11 cellular contexts compared by ENCODE assay signal in genomic region chr3:36494461-36495109, GRCh38.
DNase-seq lines count a peak whose midpoint lies in the region; ATAC-seq and TF ChIP-seq lines count a peak whose summit lies in the region.
"Had no signal": no experiment of that assay in that cellular context is flagged by ENCODE, and none has a peak within 500 bp of the region (broad histone marks: within the 10 kb centered on the region; RNA-seq: fewer than 3 reads in every experiment).

No MANE protein-coding gene starts in this region.

- DNase-seq in LHCN-M2 (ENCODE audit: low read depth) (peak; percentile 83), adipocyte (ENCODE audit: low read depth) (peak; percentile 91), hepatic stellate cell (ENCODE audit: low spot score) (peak; percentile 43), transverse colon (peak; percentile 7), GM13976 (ENCODE audit: low spot score) (no peak)
- DNase-seq: esophagus squamous epithelium; GF-D8; mesendoderm; stimulated activated CD4-positive, alpha-beta T cell treated with anti-CD3 and anti-CD28 coated beads, Interleukin-15, amount 100 ng/mL, for 24 hours had no signal

- no peak for TF ChIP-seq POLR2A in transverse colon (IDR thresholded peaks at IDR 0.05)

- 55 to 67% methylated on average over 2 to 3 of the region's 3 CpGs for WGBS in transverse colon (ENCODE audit: low coverage in 1 of 2), 2 donors

- H3K27ac ChIP-seq in transverse colon: peak overlapping the region in 3 of 4 donors; percentile 8 to 41 (median 20)

- no peak for TF ChIP-seq EP300 in transverse colon (IDR thresholded peaks at IDR 0.05; ENCODE audit: low read depth)

- in situ Hi-C loops in transverse colon (cut with MboI; ENCODE audit: low pct_ligation_motif_present in 1 of 4, low pct_unique_long_range_greater_than_20kb in 1 of 4, low sequenced_read_pairs in 3 of 4): no loop called here
- in situ Hi-C loops in GM13976 (cut with MboI; ENCODE audit: low sequenced_read_pairs, unreplicated experiment): no loop called here

- ATAC-seq in GM21619 (IDR thresholded peaks at IDR 0.05; ENCODE audit: unreplicated experiment) (no peak), HG02884 (IDR thresholded peaks at IDR 0.05; ENCODE audit: unreplicated experiment) (no peak)

- H3K36me3 ChIP-seq in adipocyte (ENCODE audit: control insufficient read depth, insufficient read depth, low read length, severe bottlenecking) (no peaks in the 10 kb centered on the region), transverse colon (no peaks in the 10 kb centered on the region)
- H3K36me3 ChIP-seq: esophagus squamous epithelium had no signal

- intact Hi-C loops in transverse colon (cut with DNase I; ENCODE audit: low total_unique reads): no loop called here

- no peaks in the 10 kb centered on the region for H3K9me3 ChIP-seq in adipocyte (ENCODE audit: control insufficient read depth, low read length)
- no peaks in the 10 kb centered on the region for H3K9me3 ChIP-seq in transverse colon
- H3K9me3 ChIP-seq: esophagus squamous epithelium had no signal

- no peaks in the 10 kb centered on the region for H3K27me3 ChIP-seq in adipocyte (replicated peaks; ENCODE audit: control insufficient read depth, insufficient read depth, low read length)
- no peaks in the 10 kb centered on the region for H3K27me3 ChIP-seq in transverse colon
- H3K27me3 ChIP-seq: esophagus squamous epithelium had no signal

- H3K4me3 ChIP-seq in adipocyte (ENCODE audit: low read length) (peak overlapping the region; percentile 34), transverse colon (no peak overlapping the region)
- H3K4me3 ChIP-seq: esophagus squamous epithelium had no signal

- peak overlapping the region; percentile 66 for H3K9ac ChIP-seq in adipocyte (ENCODE audit: low read length)

- peaks cover 53% of the 10 kb centered on the region for H3K4me1 ChIP-seq in adipocyte (ENCODE audit: control insufficient read depth, insufficient read depth, low read length)
- peaks cover 0 to 3% (median 1%) of the 10 kb centered on the region in 4 donors for H3K4me1 ChIP-seq in transverse colon

- TF ChIP-seq CTCF in transverse colon (IDR thresholded peaks at IDR 0.05): no peak
- TF ChIP-seq CTCF in GM13976 (IDR thresholded peaks at IDR 0.05; ENCODE audit: borderline replicate concordance, control extremely low read depth, extremely low read depth, insufficient read depth, missing control alignments): no peak
